Comparison of ENCODE assay signal across 9 cellular contexts in genomic region chr15:72231847-72232461, GRCh38. TPM values are rescaled to one million over a fixed set of nuclear protein-coding genes. Genes with fewer than 3 reads are reported as not detected.
DNase-seq lines count a peak whose midpoint lies in the region; ATAC-seq and TF ChIP-seq lines count a peak whose summit lies in the region.
"Had no signal": no experiment of that assay in that cellular context is flagged by ENCODE, and none has a peak within 500 bp of the region (broad histone marks: within the 10 kb centered on the region; RNA-seq: fewer than 3 reads in every experiment).

No MANE protein-coding gene starts in this region.

- H3K4me1 ChIP-seq in CD4-positive, CD25-positive, alpha-beta regulatory T cell (ENCODE audit: control insufficient read depth, insufficient read depth, low read length, poor library complexity, severe bottlenecking), result peaks cover 48% of the 10 kb centered on the region
- H3K4me1 ChIP-seq in adrenal gland (replicated peaks in 1 of 2) (peaks cover 35 to 42% of the 10 kb centered on the region in 2 donors), heart right ventricle (peaks cover 15 to 52% (median 41%) of the 10 kb centered on the region in 9 donors)

- DNase-seq in CD4-positive, CD25-positive, alpha-beta regulatory T cell, result peak; percentile 44 to 84 (median 62)
- peak; percentile 80 for DNase-seq in HFFc6
- peak; percentile 88 for DNase-seq in RPMI7951 (ENCODE audit: low read depth)
- peak; percentile 63 to 88 (median 86) for DNase-seq in adrenal gland
- DNase-seq in heart right ventricle, result peak in 1 of 2 donors; percentile 39
- DNase-seq in pons (ENCODE audit: low spot score), result peak; percentile 61
- no peak for DNase-seq in putamen (ENCODE audit: low spot score)

- WGBS in adrenal gland, 4 donors, result 0 to 5% (median 2%) methylated on average over 13 of the region's 13 CpGs
- WGBS in heart right ventricle, 2 donors, result 3% methylated on average over 13 of the region's 13 CpGs

- peaks cover 16 to 57% (median 39%) of the 10 kb centered on the region in 4 donors for H3K4me1 Mint-ChIP-seq in CD4-positive, CD25-positive, alpha-beta regulatory T cell
- peaks cover 59% of the 10 kb centered on the region for H3K4me1 Mint-ChIP-seq in HFFc6 (ENCODE audit: low read depth)

- no peaks in the 10 kb centered on the region for H3K9me3 ChIP-seq in CD4-positive, CD25-positive, alpha-beta regulatory T cell (ENCODE audit: control insufficient read depth in 2 of 2, low read length in 2 of 2)
- H3K9me3 ChIP-seq in adrenal gland (replicated peaks in 1 of 3) (no peaks in the 10 kb centered on the region), heart right ventricle (no peaks in the 10 kb centered on the region)

- no peak for TF ChIP-seq CTCF in HFFc6 (IDR thresholded peaks at IDR 0.05)
- TF ChIP-seq CTCF in adrenal gland (IDR thresholded peaks at IDR 0.05), result no peak
- TF ChIP-seq CTCF in heart right ventricle (IDR thresholded peaks at IDR 0.05), result no peak

- peaks cover 8% of the 10 kb centered on the region for H3K27me3 Mint-ChIP-seq in CD4-positive, CD25-positive, alpha-beta regulatory T cell
- H3K27me3 Mint-ChIP-seq in HFFc6 (ENCODE audit: insufficient read depth), result peaks cover 9% of the 10 kb centered on the region

- peak in 1 of 2 donors; percentile 84 for TF ChIP-seq POLR2A in adrenal gland (IDR thresholded peaks at IDR 0.05)

- H3K27me3 ChIP-seq in CD4-positive, CD25-positive, alpha-beta regulatory T cell (ENCODE audit: control insufficient read depth, insufficient read depth, low read length), result no peaks in the 10 kb centered on the region
- H3K27me3 ChIP-seq in adrenal gland, result no peaks in the 10 kb centered on the region
- H3K27me3 ChIP-seq in heart right ventricle, result no peaks in the 10 kb centered on the region

- peak overlapping the region; percentile 94 to 100 (median 99) for H3K4me3 Mint-ChIP-seq in CD4-positive, CD25-positive, alpha-beta regulatory T cell
- peak overlapping the region; percentile 100 for H3K4me3 Mint-ChIP-seq in HFFc6

- H3K9me3 Mint-ChIP-seq in CD4-positive, CD25-positive, alpha-beta regulatory T cell, result no peaks in the 10 kb centered on the region
- H3K9me3 Mint-ChIP-seq in HFFc6, result no peaks in the 10 kb centered on the region

- intact Hi-C loops in adrenal gland (cut with DNase I), result loop anchor here in 1 of 2 donors (5.0 kb wide), 1 partner anchor 35 kb away; the partner anchor contains the start of gene GRAMD2A
- intact Hi-C loops in heart right ventricle (cut with DNase I), result loop anchor here in 6 of 10 donors (1.0 to 5.0 kb wide), 6 partner anchors 29 to 41 kb away; partner anchors contain the start of genes PARP6 (in 5 of the 6) and GRAMD2A (in 2 of the 6)

- peak overlapping the region; percentile 96 for H3K27ac Mint-ChIP-seq in CD4-positive, CD25-positive, alpha-beta regulatory T cell
- peak overlapping the region; percentile 98 for H3K27ac Mint-ChIP-seq in HFFc6

- H3K27ac ChIP-seq in CD4-positive, CD25-positive, alpha-beta regulatory T cell (ENCODE audit: insufficient read depth, low read length, poor library complexity, severe bottlenecking), result peak overlapping the region; percentile 95
- peak overlapping the region; percentile 86 to 99 (median 94) for H3K27ac ChIP-seq in adrenal gland
- H3K27ac ChIP-seq in heart right ventricle, result peak overlapping the region; percentile 92 to 100 (median 98)

- H3K36me3 ChIP-seq in CD4-positive, CD25-positive, alpha-beta regulatory T cell (ENCODE audit: control insufficient read depth, insufficient read depth, low read length), result no peaks in the 10 kb centered on the region
- H3K36me3 ChIP-seq in adrenal gland (replicated peaks in 1 of 2) (no peaks in the 10 kb centered on the region), heart right ventricle (no peaks in the 10 kb centered on the region)

- peak; percentile 32 to 39 for ATAC-seq in CD4-positive, CD25-positive, alpha-beta regulatory T cell (ENCODE audit: low read depth in 2 of 2)
- ATAC-seq in heart right ventricle (peak in 7 of 8 donors; percentile 1 to 34 (median 25)), HG02610 (IDR thresholded peaks at IDR 0.05; ENCODE audit: unreplicated experiment) (no peak)

- no peaks in the 10 kb centered on the region for H3K36me3 Mint-ChIP-seq in CD4-positive, CD25-positive, alpha-beta regulatory T cell
- H3K36me3 Mint-ChIP-seq in HFFc6 (ENCODE audit: low read depth), result peaks cover 23% of the 10 kb centered on the region

- H3K4me3 ChIP-seq in CD4-positive, CD25-positive, alpha-beta regulatory T cell (ENCODE audit: low read depth, low read length), result peak overlapping the region; percentile 79
- H3K4me3 ChIP-seq in adrenal gland (peak overlapping the region in 3 of 4 donors; percentile 41 to 76 (median 72)), heart right ventricle (peak overlapping the region; percentile 48 to 99 (median 86))

RNA-seq across cellular contexts. Expression of gene PKM, which starts 1.0 kb away (rescaled TPM):
- 332 TPM for total RNA-seq in CD4-positive, CD25-positive, alpha-beta regulatory T cell
- 100 to 1,000 TPM; 380 to 510 (median 440) TPM for polyA plus RNA-seq in CD4-positive, CD25-positive, alpha-beta regulatory T cell
- total RNA-seq in HFFc6 (2021; fragmentation: NEBNext Ultra II Directional; extraction: Animal tissue kit (Norgen Biotek cat#: 25700)), result 1,000 to 10,000 TPM; 2,533 to 2,832 (median 2,656) TPM
- 2,644 and 2,870 TPM in 2 replicates for total RNA-seq in RPMI7951 (2014; rRNA removed; shearing (Covaris generic))
- total RNA-seq in adrenal gland, result 1,000 to 10,000 TPM in 6 of 8 donors, 100 to 1,000 TPM in 2; 865 to 1,257 (median 1,087) TPM
- polyA plus RNA-seq in adrenal gland, result 1,000 to 10,000 TPM in 1 of 3 donors, 100 to 1,000 TPM in 2; 520 to 1,308 (median 545) TPM
- 1,000 to 10,000 TPM in 6 of 10 donors, 100 to 1,000 TPM in 4; 851 to 1,508 (median 1,153) TPM for total RNA-seq in heart right ventricle
- polyA plus RNA-seq in heart right ventricle, result 100 to 1,000 TPM; 549 to 755 TPM

RNA-seq across cellular contexts. Expression of gene GRAMD2A, which starts 34.4 kb away (rescaled TPM):
- total RNA-seq in CD4-positive, CD25-positive, alpha-beta regulatory T cell, result not detected
- polyA plus RNA-seq in CD4-positive, CD25-positive, alpha-beta regulatory T cell, result not detected
- under 1 TPM in 1 of 6 experiments, not detected in 5; 0.14 TPM for total RNA-seq in HFFc6 (2021; fragmentation: NEBNext Ultra II Directional; extraction: Animal tissue kit (Norgen Biotek cat#: 25700))
- not detected in 2 replicates for total RNA-seq in RPMI7951 (2014; rRNA removed; shearing (Covaris generic))
- total RNA-seq in adrenal gland (under 1 TPM in 4 of 8 donors, not detected in 4; 0.25 to 0.57 (median 0.35) TPM), heart right ventricle (under 1 TPM in 1 of 10 donors, not detected in 9; 0.20 TPM)
- polyA plus RNA-seq in adrenal gland (under 1 TPM; 0.07 to 0.64 (median 0.29) TPM), heart right ventricle (under 1 TPM in 1 of 2 donors, not detected in 1; 0.06 TPM)
- total RNA-seq: T-helper 2 cell treated with Interferon-gamma antibody and Interleukin-4, amounts not matched to agents 100 ng/mL and 5 ng/mL, for 36 hours had no signal

RNA-seq across cellular contexts. Expression of gene PARP6, which starts 40.4 kb away (rescaled TPM):
- 101 TPM for total RNA-seq in CD4-positive, CD25-positive, alpha-beta regulatory T cell
- 10 to 100 TPM; 14.5 to 19.2 (median 16.0) TPM for polyA plus RNA-seq in CD4-positive, CD25-positive, alpha-beta regulatory T cell
- 10 to 100 TPM; 21.6 to 27.8 (median 24.6) TPM for total RNA-seq in HFFc6 (2021; fragmentation: NEBNext Ultra II Directional; extraction: Animal tissue kit (Norgen Biotek cat#: 25700))
- total RNA-seq in RPMI7951 (2014; rRNA removed; shearing (Covaris generic)), result 19.5 and 28.8 TPM in 2 replicates
- total RNA-seq in adrenal gland (10 to 100 TPM; 37.4 to 86.6 (median 66.9) TPM), heart right ventricle (10 to 100 TPM; 28.2 to 53.5 (median 37.6) TPM)
- polyA plus RNA-seq in adrenal gland (100 to 1,000 TPM in 2 of 3 donors, 10 to 100 TPM in 1; 68.4 to 464 (median 239) TPM), heart right ventricle (100 to 1,000 TPM in 1 of 2 donors, 10 to 100 TPM in 1; 28.5 to 113 TPM)
